2 cellular contexts compared by ENCODE assay signal in genomic region chr6:14211596-14211961, GRCh38.
A peak's percentile ranks its signal among the peaks of the same experiment; 100 is the strongest.
TF ChIP-seq lines count a peak whose summit lies in the region.

No MANE protein-coding gene starts in this region.

TF ChIP-seq in HCT116, 20 proteins besides CTCF, POLR2A, EP300 and RAD21 (continued from another document):
- TF ChIP-seq REST (IDR thresholded peaks at IDR 0.05; ENCODE audit: low read depth), result no peak
- no peak for TF ChIP-seq EZH2phosphoT487 (IDR thresholded peaks at IDR 0.05; ENCODE audit: borderline replicate concordance)
- no peak for TF ChIP-seq EGR1 (IDR thresholded peaks at IDR 0.05; ENCODE audit: low read depth)
- TF ChIP-seq JUND (IDR thresholded peaks at IDR 0.05), result no peak

TF ChIP-seq in liver, 16 proteins besides CTCF, POLR2A, EP300 and RAD21 (continued from another document):
- no peak for TF ChIP-seq REST (IDR thresholded peaks at IDR 0.05)
- no peak for TF ChIP-seq GABPA (IDR thresholded peaks at IDR 0.05 in 1 of 2, conservative IDR thresholded peaks at IDR 0.05 in 1 of 2)
- peak; percentile 72 to 82 for TF ChIP-seq RXRA (IDR thresholded peaks at IDR 0.05)
- TF ChIP-seq YY1 (IDR thresholded peaks at IDR 0.05), result no peak
